ENCODE assay signal across 8 cellular contexts in genomic region chr5:127028822-127029457, GRCh38. TPM values are rescaled to one million over a fixed set of nuclear protein-coding genes. Genes with fewer than 3 reads are reported as not detected.
A peak's percentile ranks its signal among the peaks of the same experiment; 100 is the strongest.
DNase-seq lines count a peak whose midpoint lies in the region; ATAC-seq, FAIRE-seq and TF ChIP-seq lines count a peak whose summit lies in the region.

No MANE protein-coding gene starts in this region.

- DNase-seq in A549 (ENCODE audit: low read depth in 1 of 2, low spot score in 1 of 2), result no peak
- DNase-seq in GM20000 (ENCODE audit: low spot score), result peak; percentile 24
- peak; percentile 46 for DNase-seq in SHP77 treated with DMSO at 0.1 percent for 48 hours (lab: John Stamatoyannopoulos, UW)
- DNase-seq in fibroblast of mammary gland (ENCODE audit: low read depth), result peak; percentile 58
- peak; percentile 77 for DNase-seq in retina
- DNase-seq in cortex of kidney (lab: John Stamatoyannopoulos, UW), result no peak
- DNase-seq in T-helper 9 cell, result no peak

- no peak for TF ChIP-seq RAD21 in A549 (conservative IDR thresholded peaks at IDR 0.05 in 1 of 2, IDR thresholded peaks at IDR 0.05 in 1 of 2)

- TF ChIP-seq CTCF in A549 (IDR thresholded peaks at IDR 0.05) (no peak), GM20000 (IDR thresholded peaks at IDR 0.05; ENCODE audit: extremely low read depth, missing control alignments) (no peak), fibroblast of mammary gland (conservative IDR thresholded peaks at IDR 0.05; ENCODE audit: control insufficient read depth, insufficient read depth, low read depth, low read length) (no peak)

- H3K9me3 ChIP-seq in A549, result no peaks in the 10 kb centered on the region

- POLR2A ChIA-PET in A549 (lab: Yijun Ruan, JAX), result interaction anchor here (1.0 kb wide), 1 partner anchor 45 kb away, joined by 3 read pairs; the partner anchor contains the start of gene C5orf63

- 0 out of 3 replicates have a peak, but pooled peaks cover 3% of the 10 kb centered on the region for H3K4me1 ChIP-seq in A549

- no peak for TF ChIP-seq EP300 in A549 (IDR thresholded peaks at IDR 0.05)

- no peak for ATAC-seq in A549
- ATAC-seq in HG02763 (IDR thresholded peaks at IDR 0.05; ENCODE audit: unreplicated experiment), result no peak

- FAIRE-seq in A549 (lab: Jason Lieb, UNC), result no peak

- 78% methylated on average over 12 of the region's 12 CpGs for WGBS in A549 (ENCODE audit: missing lambda C conversion rate)

- H3K4me2 ChIP-seq in A549, result peak overlapping the region; percentile 98

- TF ChIP-seq POLR2A in A549 (IDR thresholded peaks at IDR 0.05; ENCODE audit: low read length), result no peak

- no peak overlapping the region for H3K27ac ChIP-seq in A549

- CTCF ChIA-PET in A549 (lab: Yijun Ruan, JAX), result interaction anchor here (1.0 to 1.5 kb wide), 2 partner anchors 10 to 58 kb away, joined by 4 read pairs; no protein-coding TSS in a partner anchor

- no peak overlapping the region for H3K4me3 ChIP-seq in A549
- peak overlapping the region; percentile 82 for H3K4me3 ChIP-seq in fibroblast of mammary gland (ENCODE audit: control insufficient read depth, low read depth, low read length)

TF ChIP-seq in A549, 52 proteins besides CTCF, POLR2A, EP300 and RAD21:
- TF ChIP-seq GATA3 (IDR thresholded peaks at IDR 0.05; ENCODE audit: borderline replicate concordance), result no peak
- TF ChIP-seq NR3C1 (IDR thresholded peaks at IDR 0.05), result no peak
- TF ChIP-seq NFE2L2 (conservative IDR thresholded peaks at IDR 0.05; ENCODE audit: low read length), result no peak
- TF ChIP-seq JUNB (IDR thresholded peaks at IDR 0.05), result no peak
- TF ChIP-seq TP53 (CRISPR knock-in tag; IDR thresholded peaks at IDR 0.05), result no peak
- no peak for TF ChIP-seq ZFP36 (IDR thresholded peaks at IDR 0.05; ENCODE audit: borderline replicate concordance, partially characterized antibody)
- TF ChIP-seq ZSCAN20 (CRISPR knock-in tag; IDR thresholded peaks at IDR 0.05), result no peak
- TF ChIP-seq BHLHE40 (IDR thresholded peaks at IDR 0.05; ENCODE audit: low read depth, low read length), result no peak
- TF ChIP-seq BCL3 (IDR thresholded peaks at IDR 0.05), result no peak
- no peak for TF ChIP-seq JUN (IDR thresholded peaks at IDR 0.05)
- TF ChIP-seq EHMT2 (IDR thresholded peaks at IDR 0.05; ENCODE audit: low read depth), result no peak
- TF ChIP-seq FOXS1 (CRISPR knock-in tag; IDR thresholded peaks at IDR 0.05), result no peak
- TF ChIP-seq ESRRA (IDR thresholded peaks at IDR 0.05; ENCODE audit: borderline replicate concordance, low read length), result no peak
- TF ChIP-seq REST (IDR thresholded peaks at IDR 0.05), result no peak
- TF ChIP-seq CBX2 (IDR thresholded peaks at IDR 0.05; ENCODE audit: borderline replicate concordance, low read depth), result no peak
- TF ChIP-seq RCOR1 (IDR thresholded peaks at IDR 0.05; ENCODE audit: low read depth, low read length), result no peak

RNA-seq across cellular contexts. Expression of gene MARCHF3, which starts 1.4 kb away (rescaled TPM):
- polyA plus RNA-seq in A549 (2011; rRNA removed), result 0.68 and 1.4 TPM in 2 replicates
- polyA plus RNA-seq in A549 (2012; cell fraction: cytosol; rRNA removed), result 0.26 and 0.54 TPM in 2 replicates
- 0.30 and 0.48 TPM in 2 replicates for polyA plus RNA-seq in A549 (2012; cell fraction: nucleus; rRNA removed)
- 0.39 to 0.61 TPM (median 0.43 TPM) in 3 replicates for polyA plus RNA-seq in A549 (2017; fragmentation: RNase III; extraction: RNeasy Plus Mini Kit Qiagen cat#74134 plus additional on column Dnase treatment)
- polyA minus RNA-seq in A549 (2011; rRNA and poly(A)+ RNA removed), result 2.0 and 2.4 TPM in 2 replicates

RNA-seq across cellular contexts. Expression of gene C5orf63, which starts 44.4 kb away (rescaled TPM):
- 10.9 and 12.0 TPM in 2 replicates for polyA plus RNA-seq in A549 (2011; rRNA removed)
- polyA plus RNA-seq in A549 (2012; cell fraction: cytosol; rRNA removed), result 2.7 and 3.2 TPM in 2 replicates
- polyA plus RNA-seq in A549 (2012; cell fraction: nucleus; rRNA removed), result 1.4 and 1.5 TPM in 2 replicates
- polyA plus RNA-seq in A549 (2017; fragmentation: RNase III; extraction: RNeasy Plus Mini Kit Qiagen cat#74134 plus additional on column Dnase treatment), result 4.1 to 5.4 TPM (median 4.6 TPM) in 3 replicates
- 2.9 and 3.3 TPM in 2 replicates for polyA minus RNA-seq in A549 (2011; rRNA and poly(A)+ RNA removed)

Comparison
In these comparisons a context has a peak if more than half of its experiments do, and no peak if none do; other contexts are left out.
1. DNase-seq: peak in GM20000 (single experiment), SHP77 treated with DMSO at 0.1 percent for 48 hours (single experiment), fibroblast of mammary gland (single experiment) and retina (single experiment); none in A549 (0 of 2), cortex of kidney (single experiment) and T-helper 9 cell (single experiment).